ENCODE assay signal across 1 cellular context in genomic region chr7:150631866-150632864, GRCh38.
A peak's percentile ranks its signal among the peaks of the same experiment; 100 is the strongest.
TF ChIP-seq lines count a peak whose summit lies in the region.

TSS of gene GIMAP6 (minus strand) at chr7:150632385. CDS start at chr7:150630142, 2,243 bp downstream.

TF ChIP-seq in HepG2, 621 proteins besides CTCF, POLR2A, EP300 and RAD21 (continued from another document):
- TF ChIP-seq, protein P1, sequence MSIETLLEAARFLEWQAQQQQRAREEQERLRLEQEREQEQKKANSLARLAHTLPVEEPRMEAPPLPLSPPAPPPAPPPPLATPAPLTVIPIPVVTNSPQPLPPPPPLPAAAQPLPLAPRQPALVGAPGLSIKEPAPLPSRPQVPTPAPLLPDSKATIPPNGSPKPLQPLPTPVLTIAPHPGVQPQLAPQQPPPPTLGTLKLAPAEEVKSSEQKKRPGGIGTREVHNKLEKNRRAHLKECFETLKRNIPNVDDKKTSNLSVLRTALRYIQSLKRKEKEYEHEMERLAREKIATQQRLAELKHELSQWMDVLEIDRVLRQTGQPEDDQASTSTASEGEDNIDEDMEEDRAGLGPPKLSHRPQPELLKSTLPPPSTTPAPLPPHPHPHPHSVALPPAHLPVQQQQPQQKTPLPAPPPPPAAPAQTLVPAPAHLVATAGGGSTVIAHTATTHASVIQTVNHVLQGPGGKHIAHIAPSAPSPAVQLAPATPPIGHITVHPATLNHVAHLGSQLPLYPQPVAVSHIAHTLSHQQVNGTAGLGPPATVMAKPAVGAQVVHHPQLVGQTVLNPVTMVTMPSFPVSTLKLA (IDR thresholded peaks at IDR 0.05), result peak; percentile 45
